28 cellular contexts compared by ENCODE assay signal in the genomic region with DNA sequence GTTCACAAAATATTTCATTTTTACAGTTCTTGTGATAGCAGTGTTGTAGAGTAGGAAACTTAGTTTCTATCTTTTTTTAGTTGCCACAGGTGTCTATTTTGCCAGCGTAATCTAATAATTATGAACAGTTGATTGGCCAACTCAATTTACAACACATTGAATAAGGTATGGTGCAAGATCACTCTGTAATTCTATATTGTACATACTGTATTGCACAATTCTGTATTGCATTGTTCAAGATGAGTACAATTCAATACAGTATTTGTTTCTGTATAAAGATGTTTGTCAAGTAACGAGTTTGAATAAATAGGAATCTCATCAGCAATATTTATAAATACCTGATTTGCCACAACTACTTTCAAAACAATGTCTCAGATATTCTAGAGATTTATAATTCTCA.
"Had no signal": no experiment of that assay in that cellular context is flagged by ENCODE, and none has a peak within 500 bp of the region (broad histone marks: within the 10 kb centered on the region; RNA-seq: fewer than 3 reads in every experiment).

No MANE protein-coding gene starts in this region.

- H3K27me3 Mint-ChIP-seq: memory B cell; naive thymus-derived CD4-positive, alpha-beta T cell had no signal

- H3K27me3 ChIP-seq: dorsolateral prefrontal cortex, esophagus squamous epithelium, gastrocnemius medialis, heart right ventricle, left lung had no signal

- H3K4me1 ChIP-seq: esophagus squamous epithelium, gastrocnemius medialis, heart right ventricle, left lung, lower lobe of right lung had no signal

- FAIRE-seq: colon, endothelial cell of umbilical vein, islet of Langerhans, keratinocyte had no signal

- H3K4me1 Mint-ChIP-seq: naive thymus-derived CD4-positive, alpha-beta T cell had no signal

- H3K4me3 ChIP-seq: coronary artery, dorsolateral prefrontal cortex, esophagus squamous epithelium, gastrocnemius medialis, heart right ventricle, left lung, lower lobe of right lung had no signal

- H3K36me3 Mint-ChIP-seq: memory B cell had no signal

- ATAC-seq: esophagus mucosa; gastrocnemius medialis; heart right ventricle; left cardiac atrium; left lung; left ventricle myocardium superior; lower lobe of right lung; naive thymus-derived CD4-positive, alpha-beta T cell had no signal

- H3K4me3 Mint-ChIP-seq: memory B cell; naive thymus-derived CD4-positive, alpha-beta T cell had no signal

- DNase-seq: dermis blood vessel endothelial cell; dorsolateral prefrontal cortex; effector CD4-positive, alpha-beta T cell; effector memory CD4-positive, alpha-beta T cell; erythroblast; esophagus squamous epithelium; foreskin fibroblast; foreskin melanocyte; gastrocnemius medialis; glutamatergic neuron; head of caudate nucleus; heart right ventricle; hippocampal formation; left cardiac atrium; left lung; left ventricle myocardium superior; lower lobe of right lung; mesendoderm; midbrain; naive thymus-derived CD4-positive, alpha-beta T cell had no signal

- H3K36me3 ChIP-seq: esophagus squamous epithelium, gastrocnemius medialis, heart right ventricle, left lung, lower lobe of right lung had no signal

- H3K27ac ChIP-seq: coronary artery, dorsolateral prefrontal cortex, epithelial cell of prostate, esophagus squamous epithelium, gastrocnemius medialis, heart right ventricle, left lung, lower lobe of right lung had no signal

- H3K9me3 ChIP-seq: esophagus squamous epithelium, gastrocnemius medialis, heart right ventricle, left lung, lower lobe of right lung had no signal

- H3K27ac Mint-ChIP-seq: memory B cell; naive thymus-derived CD4-positive, alpha-beta T cell had no signal
